ENCODE assay signal across 14 cellular contexts in the genomic region with DNA sequence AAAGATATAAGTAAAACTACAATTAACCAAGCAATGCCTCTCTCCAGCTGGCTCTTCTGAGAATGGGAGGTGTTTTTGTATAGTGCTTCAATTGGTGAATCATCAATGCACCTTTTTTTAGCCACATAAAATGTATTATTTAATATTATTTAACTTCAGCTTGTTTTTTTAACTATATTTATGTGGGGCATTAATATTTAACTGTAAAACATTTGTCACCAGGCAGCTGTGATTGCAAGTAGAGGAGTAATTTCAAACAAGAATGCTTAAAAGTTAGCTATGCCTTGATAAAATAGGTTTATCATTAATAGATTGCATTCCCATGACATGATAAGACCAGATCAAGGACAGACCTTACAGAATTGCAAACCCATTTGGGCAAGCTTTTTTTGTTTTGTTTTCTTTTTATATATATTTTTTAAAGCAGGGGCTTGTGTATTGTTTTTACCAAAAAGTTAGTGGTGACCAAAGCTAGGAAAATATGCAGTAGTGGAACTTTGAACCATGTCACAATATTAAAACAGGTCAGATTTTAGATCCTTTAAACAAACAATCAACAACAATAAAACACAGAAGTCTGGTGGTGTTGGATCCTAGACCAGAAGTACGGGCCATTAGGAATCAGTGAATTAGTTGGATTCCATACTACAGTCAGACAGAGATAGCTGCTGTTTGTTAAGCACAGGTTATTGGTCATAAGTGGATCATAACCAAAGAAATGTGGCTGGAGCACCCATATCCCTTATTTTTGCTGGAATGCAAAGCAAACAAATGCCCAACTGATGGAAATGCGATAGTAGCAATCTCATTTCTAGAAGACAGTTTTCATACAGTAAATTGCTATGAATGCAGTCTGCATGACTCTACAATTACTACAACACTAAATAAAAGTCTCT. TPM values are rescaled to one million over a fixed set of nuclear protein-coding genes. Genes with fewer than 3 reads are reported as not detected.
DNase-seq lines count a peak whose midpoint lies in the region; ATAC-seq, FAIRE-seq and TF ChIP-seq lines count a peak whose summit lies in the region.
"Had no signal": no experiment of that assay in that cellular context is flagged by ENCODE, and none has a peak within 500 bp of the region (broad histone marks: within the 10 kb centered on the region; RNA-seq: fewer than 3 reads in every experiment).

No MANE protein-coding gene starts in this region.

- TF ChIP-seq CTCF in A549 (IDR thresholded peaks at IDR 0.05) (no peak), osteoblast (IDR thresholded peaks at IDR 0.05; ENCODE audit: extremely low read depth, low read depth, low read length) (no peak)

- FAIRE-seq in A549 (lab: Jason Lieb, UNC), result no peak

- H3K4me3 ChIP-seq in A549 (peak overlapping the region; percentile 71), osteoblast (ENCODE audit: insufficient read depth, low read length) (no peak overlapping the region)

- H3K27ac ChIP-seq in A549 (peak overlapping the region; percentile 88 to 94), epithelial cell of prostate (peak overlapping the region; percentile 97), osteoblast (ENCODE audit: low read depth, low read length) (no peak overlapping the region)

- POLR2A ChIA-PET in A549 (lab: Yijun Ruan, JAX), result interaction anchor here (0.7 to 4.2 kb wide), 9 partner anchors 9 to 243 kb away, joined by 3 to 50 read pairs (median 4); a partner anchor contains a TSS

- peaks cover 37% of the 10 kb centered on the region for H3K4me1 ChIP-seq in A549
- H3K4me1 ChIP-seq in osteoblast (ENCODE audit: insufficient read depth, low read length), result peaks cover 26% of the 10 kb centered on the region

- peak; percentile 18 to 37; a peak in 1 of 5 replicates for TF ChIP-seq EP300 in A549 (IDR thresholded peaks at IDR 0.05)

- H3K79me2 ChIP-seq in osteoblast (ENCODE audit: insufficient read depth, low read length), result peaks cover 49% of the 10 kb centered on the region

- H3K36me3 ChIP-seq in osteoblast (ENCODE audit: insufficient read depth, low read length), result peaks cover 20% of the 10 kb centered on the region

- H3K27me3 ChIP-seq in osteoblast (ENCODE audit: insufficient read depth, low read length), result no peaks in the 10 kb centered on the region

- ATAC-seq in A549 (no peak), GM18868 (IDR thresholded peaks at IDR 0.05; ENCODE audit: unreplicated experiment) (no peak)

- WGBS in A549 (ENCODE audit: missing lambda C conversion rate), result 18% methylated on average over 2 of the region's 2 CpGs

- DNase-seq in A549 (ENCODE audit: low read depth in 1 of 2, low spot score in 1 of 2), result peak; percentile 35 to 55
- peak; percentile 58 for DNase-seq in LHCN-M2 (ENCODE audit: low read depth)
- DNase-seq in epithelial cell of prostate (ENCODE audit: low read depth, low spot score), result no peak
- no peak for DNase-seq in osteoblast (ENCODE audit: insufficient read length, low spot score, missing footprints)
- DNase-seq in hippocampal formation (lab: John Stamatoyannopoulos, UW), result no peak
- DNase-seq in GM03348 (ENCODE audit: low spot score), result no peak
- no peak for DNase-seq in NCI-H1092 treated with DMSO at 0.1 percent for 48 hours (lab: John Stamatoyannopoulos, UW)
- DNase-seq: activated CD4-positive, CD25-positive, alpha-beta regulatory T cell; activated naive CD4-positive, alpha-beta T cell treated with anti-CD3 and anti-CD28 coated beads, Interleukin-2, amount 50 U/mL, for 16 hours; DND-41; islet precursor cell; NCI-H2171 had no signal

- H4K20me1 ChIP-seq in osteoblast (ENCODE audit: insufficient read depth, low read length), result no peaks in the 10 kb centered on the region

- TF ChIP-seq POLR2A in A549 (IDR thresholded peaks at IDR 0.05; ENCODE audit: low read length), result no peak

- H3K9me3 ChIP-seq in A549 (no peaks in the 10 kb centered on the region; the same call in 2 of the 3 replicates), osteoblast (ENCODE audit: low read depth, low read length) (no peaks in the 10 kb centered on the region)

- no peak overlapping the region for H2AFZ ChIP-seq in osteoblast (ENCODE audit: low read length)

- TF ChIP-seq RAD21 in A549 (conservative IDR thresholded peaks at IDR 0.05 in 1 of 2, IDR thresholded peaks at IDR 0.05 in 1 of 2), result no peak

- CTCF ChIA-PET in A549 (lab: Yijun Ruan, JAX), result interaction anchor here (0.7 to 9.8 kb wide), 10 partner anchors 17 to 243 kb away, joined by 3 to 54 read pairs (median 4); a partner anchor contains a TSS

- H3K4me2 ChIP-seq in A549 (peak overlapping the region; percentile 74), osteoblast (ENCODE audit: insufficient read depth, low read length) (peak overlapping the region; percentile 93)

TF ChIP-seq in A549, 52 proteins besides CTCF, POLR2A, EP300 and RAD21 (continues in another document):
- TF ChIP-seq MYC (IDR thresholded peaks at IDR 0.05; ENCODE audit: borderline replicate concordance, low read length), result no peak
- TF ChIP-seq FOSL2 (IDR thresholded peaks at IDR 0.05), result no peak
- peak; percentile 50 for TF ChIP-seq FOSL2 (CRISPR knock-in tag; IDR thresholded peaks at IDR 0.05)
- no peak for TF ChIP-seq TFCP2L1 (CRISPR knock-in tag; IDR thresholded peaks at IDR 0.05)
- no peak for TF ChIP-seq POLR2AphosphoS2 (conservative IDR thresholded peaks at IDR 0.05; ENCODE audit: low read length)
- TF ChIP-seq GATA3 (IDR thresholded peaks at IDR 0.05; ENCODE audit: borderline replicate concordance), result peak; percentile 65; the same call in 1 of the 2 replicates
- TF ChIP-seq, protein P1, sequence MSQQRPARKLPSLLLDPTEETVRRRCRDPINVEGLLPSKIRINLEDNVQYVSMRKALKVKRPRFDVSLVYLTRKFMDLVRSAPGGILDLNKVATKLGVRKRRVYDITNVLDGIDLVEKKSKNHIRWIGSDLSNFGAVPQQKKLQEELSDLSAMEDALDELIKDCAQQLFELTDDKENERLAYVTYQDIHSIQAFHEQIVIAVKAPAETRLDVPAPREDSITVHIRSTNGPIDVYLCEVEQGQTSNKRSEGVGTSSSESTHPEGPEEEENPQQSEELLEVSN (IDR thresholded peaks at IDR 0.05; ENCODE audit: borderline replicate concordance, low read depth), result no peak
- TF ChIP-seq, protein P2, sequence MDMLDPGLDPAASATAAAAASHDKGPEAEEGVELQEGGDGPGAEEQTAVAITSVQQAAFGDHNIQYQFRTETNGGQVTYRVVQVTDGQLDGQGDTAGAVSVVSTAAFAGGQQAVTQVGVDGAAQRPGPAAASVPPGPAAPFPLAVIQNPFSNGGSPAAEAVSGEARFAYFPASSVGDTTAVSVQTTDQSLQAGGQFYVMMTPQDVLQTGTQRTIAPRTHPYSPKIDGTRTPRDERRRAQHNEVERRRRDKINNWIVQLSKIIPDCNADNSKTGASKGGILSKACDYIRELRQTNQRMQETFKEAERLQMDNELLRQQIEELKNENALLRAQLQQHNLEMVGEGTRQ (IDR thresholded peaks at IDR 0.05), result no peak
- TF ChIP-seq, protein P3, sequence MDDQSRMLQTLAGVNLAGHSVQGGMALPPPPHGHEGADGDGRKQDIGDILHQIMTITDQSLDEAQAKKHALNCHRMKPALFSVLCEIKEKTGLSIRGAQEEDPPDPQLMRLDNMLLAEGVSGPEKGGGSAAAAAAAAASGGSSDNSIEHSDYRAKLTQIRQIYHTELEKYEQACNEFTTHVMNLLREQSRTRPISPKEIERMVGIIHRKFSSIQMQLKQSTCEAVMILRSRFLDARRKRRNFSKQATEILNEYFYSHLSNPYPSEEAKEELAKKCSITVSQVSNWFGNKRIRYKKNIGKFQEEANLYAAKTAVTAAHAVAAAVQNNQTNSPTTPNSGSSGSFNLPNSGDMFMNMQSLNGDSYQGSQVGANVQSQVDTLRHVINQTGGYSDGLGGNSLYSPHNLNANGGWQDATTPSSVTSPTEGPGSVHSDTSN (IDR thresholded peaks at IDR 0.05), result no peak
- TF ChIP-seq HOXB13 (CRISPR knock-in tag; IDR thresholded peaks at IDR 0.05; ENCODE audit: low read depth), result no peak; the same call in 1 of the 2 replicates
- TF ChIP-seq PHF8 (IDR thresholded peaks at IDR 0.05; ENCODE audit: borderline replicate concordance, low read depth), result no peak
- TF ChIP-seq ESRRA (IDR thresholded peaks at IDR 0.05; ENCODE audit: borderline replicate concordance, low read length), result no peak
- TF ChIP-seq KDM5A (IDR thresholded peaks at IDR 0.05), result no peak
- no peak for TF ChIP-seq TP53 (CRISPR knock-in tag; IDR thresholded peaks at IDR 0.05)
- TF ChIP-seq, protein P4, sequence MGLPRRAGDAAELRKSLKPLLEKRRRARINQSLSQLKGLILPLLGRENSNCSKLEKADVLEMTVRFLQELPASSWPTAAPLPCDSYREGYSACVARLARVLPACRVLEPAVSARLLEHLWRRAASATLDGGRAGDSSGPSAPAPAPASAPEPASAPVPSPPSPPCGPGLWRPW (IDR thresholded peaks at IDR 0.05), result no peak
- 0 out of 5 replicates have a peak, but pooled peaks of 1 of the 2 experiments have one; percentile 35 for TF ChIP-seq JUN (IDR thresholded peaks at IDR 0.05)
- no peak for TF ChIP-seq CBX8 (IDR thresholded peaks at IDR 0.05)
- no peak for TF ChIP-seq HDAC2 (IDR thresholded peaks at IDR 0.05)
- TF ChIP-seq CHD4 (IDR thresholded peaks at IDR 0.05; ENCODE audit: borderline replicate concordance), result no peak
- TF ChIP-seq RARB (CRISPR knock-in tag; IDR thresholded peaks at IDR 0.05), result no peak
- TF ChIP-seq CHD2 (IDR thresholded peaks at IDR 0.05; ENCODE audit: low read length, partially characterized antibody), result no peak
- TF ChIP-seq MAFK (IDR thresholded peaks at IDR 0.05; ENCODE audit: partially characterized antibody), result no peak
- TF ChIP-seq CEBPB (IDR thresholded peaks at IDR 0.05), result peak in 1 of 2 experiments; percentile 49; a peak in 1 of 4 replicates

RNA-seq across cellular contexts. Expression of a gene that starts 2.9 kb away (rescaled TPM):
- polyA plus RNA-seq in A549 (2011; rRNA removed) (257 and 296 TPM in 2 replicates), A549 (2017; fragmentation: RNase III; extraction: RNeasy Plus Mini Kit Qiagen cat#74134 plus additional on column Dnase treatment) (142 to 159 TPM (median 156 TPM) in 3 replicates)
- 161 and 178 TPM in 2 replicates for polyA plus RNA-seq in A549 (2012; cell fraction: cytosol; rRNA removed)
- 64.3 and 90.5 TPM in 2 replicates for polyA plus RNA-seq in A549 (2012; cell fraction: nucleus; rRNA removed)
- polyA minus RNA-seq in A549 (2011; rRNA and poly(A)+ RNA removed), result 179 and 187 TPM in 2 replicates
- total RNA-seq in LHCN-M2 (2014; rRNA removed) (259 and 316 TPM in 2 replicates), osteoblast (62.8 and 67.3 TPM in 2 replicates)
- polyA plus RNA-seq in LHCN-M2 (2012), result 255 TPM
- polyA plus RNA-seq: neural cell had no signal

RNA-seq across cellular contexts. Expression of a gene that starts 22.4 kb away (rescaled TPM):
- 365 and 529 TPM in 2 replicates for polyA plus RNA-seq in A549 (2011; rRNA removed)
- polyA plus RNA-seq in A549 (2012; cell fraction: cytosol; rRNA removed), result 589 and 611 TPM in 2 replicates
- 290 and 502 TPM in 2 replicates for polyA plus RNA-seq in A549 (2012; cell fraction: nucleus; rRNA removed)
- 493 to 547 TPM (median 530 TPM) in 3 replicates for polyA plus RNA-seq in A549 (2017; fragmentation: RNase III; extraction: RNeasy Plus Mini Kit Qiagen cat#74134 plus additional on column Dnase treatment)
- polyA minus RNA-seq in A549 (2011; rRNA and poly(A)+ RNA removed), result 537 and 542 TPM in 2 replicates
- total RNA-seq in LHCN-M2 (2014; rRNA removed), result 1,409 and 1,463 TPM in 2 replicates
- polyA plus RNA-seq in LHCN-M2 (2012), result 1,281 TPM
- 291 and 337 TPM in 2 replicates for total RNA-seq in osteoblast
- polyA plus RNA-seq: neural cell had no signal

Comparison
In these comparisons a context has a peak if more than half of its experiments do, and no peak if none do; other contexts are left out.
1. DNase-seq: peak in A549 (2 of 2) and LHCN-M2 (single experiment); none in epithelial cell of prostate (single experiment), osteoblast (single experiment), hippocampal formation (0 of 2), GM03348 (single experiment) and NCI-H1092 treated with DMSO at 0.1 percent for 48 hours (single experiment).